ENCODE assay signal across 8 cellular contexts in the genomic region with DNA sequence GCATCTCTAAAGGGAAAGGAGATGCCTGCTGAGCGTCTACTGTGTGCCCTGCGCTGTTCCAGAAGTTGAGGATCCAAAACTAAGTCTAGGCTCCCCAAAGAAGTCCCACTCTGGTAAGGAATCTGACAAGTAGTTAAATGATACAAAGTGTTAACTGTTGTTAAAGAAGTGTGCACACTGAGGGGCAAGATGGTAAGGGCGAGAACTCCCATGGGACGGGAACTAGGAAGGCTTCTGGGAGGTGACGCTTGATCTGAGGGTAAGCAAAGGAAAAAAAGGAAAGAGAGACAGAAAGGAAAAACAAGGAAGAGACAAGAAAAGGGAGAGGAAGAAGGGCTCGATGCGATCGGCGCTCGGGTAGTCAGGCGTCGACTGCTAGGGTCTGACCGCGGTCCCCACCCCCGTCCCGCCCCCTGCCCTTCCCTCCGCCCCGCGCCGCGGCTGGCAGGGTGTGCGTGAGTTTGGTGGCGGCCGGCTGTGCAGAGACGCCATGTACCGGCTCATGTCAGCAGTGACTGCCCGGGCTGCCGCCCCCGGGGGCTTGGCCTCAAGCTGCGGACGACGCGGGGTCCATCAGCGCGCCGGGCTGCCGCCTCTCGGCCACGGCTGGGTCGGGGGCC. TPM values are rescaled to one million over a fixed set of nuclear protein-coding genes. Genes with fewer than 3 reads are reported as not detected.
DNase-seq lines count a peak whose midpoint lies in the region; ATAC-seq and TF ChIP-seq lines count a peak whose summit lies in the region.

TSS of gene LACTB (plus strand) at position 480 of the 620 bp plus-strand sequence. CDS start at position 491, 11 bp downstream.

- H3K9ac ChIP-seq in iPS-18a (ENCODE audit: low read length), result peak within 1 kb of the TSS; percentile 17
- H3K9ac ChIP-seq in skeletal muscle tissue (ENCODE audit: low read depth in 1 of 3, low read length in 3 of 3), result peak within 1 kb of the TSS; percentile 73 to 87 (median 86)

- peak within 1 kb of the TSS; percentile 61 for H3K27ac ChIP-seq in WERI-Rb-1
- no peak within 1 kb of the TSS for H3K27ac ChIP-seq in iPS-18a (ENCODE audit: low read length)
- H3K27ac ChIP-seq in skeletal muscle tissue (ENCODE audit: low read depth, low read length), result peak within 1 kb of the TSS; percentile 84

- H3K36me3 ChIP-seq in WERI-Rb-1 (peaks cover 4% of the 10 kb centered on the region), iPS-18a (ENCODE audit: control insufficient read depth, low read depth, low read length) (no peaks in the 10 kb centered on the region), skeletal muscle tissue (ENCODE audit: control insufficient read depth in 3 of 3, insufficient read depth in 3 of 3, low read length in 3 of 3) (peaks cover 0 to 6% (median 0%) of the 10 kb centered on the region in 3 donors)

- peaks cover 8% of the 10 kb centered on the region for H3K4me1 ChIP-seq in iPS-18a (ENCODE audit: control insufficient read depth, low read depth, low read length)
- peaks cover 3 to 8% (median 3%) of the 10 kb centered on the region in 3 donors for H3K4me1 ChIP-seq in skeletal muscle tissue (ENCODE audit: control insufficient read depth in 3 of 3, insufficient read depth in 3 of 3, low read length in 3 of 3)

- H3K9me3 ChIP-seq in WERI-Rb-1 (ENCODE audit: severe bottlenecking) (peaks cover 5% of the 10 kb centered on the region), iPS-18a (ENCODE audit: control insufficient read depth, low read depth, low read length) (no peaks in the 10 kb centered on the region), skeletal muscle tissue (ENCODE audit: control insufficient read depth in 3 of 3, low read length in 3 of 3) (no peaks in the 10 kb centered on the region)

- ATAC-seq in HG03025 (IDR thresholded peaks at IDR 0.05; ENCODE audit: low FRiP score, unreplicated experiment), result peak; percentile 75

- TF ChIP-seq CTCF in WERI-Rb-1 (IDR thresholded peaks at IDR 0.05; ENCODE audit: low read depth, low read length), result no peak

- DNase-seq in NK-92 treated with Interleukin-12 subunit alpha and Interleukin-12 subunit beta, amount 100 ng/mL, for 24 hours (lab: John Stamatoyannopoulos, UW), result peak; percentile 66
- DNase-seq in NK-92 (lab: John Stamatoyannopoulos, UW; ENCODE audit: unreplicated experiment), result no peak
- peak; percentile 86 for DNase-seq in NCI-H2171 (lab: John Stamatoyannopoulos, UW)
- DNase-seq in WERI-Rb-1, result peak; percentile 85
- peak; percentile 67 to 94 for DNase-seq in T47D (ENCODE audit: low read depth in 1 of 2, low spot score in 1 of 2)

- no peaks in the 10 kb centered on the region for H3K27me3 ChIP-seq in WERI-Rb-1 (ENCODE audit: insufficient read depth, low read depth, severe bottlenecking)
- H3K27me3 ChIP-seq in iPS-18a (ENCODE audit: control insufficient read depth, insufficient read depth, low read length), result no peaks in the 10 kb centered on the region
- H3K27me3 ChIP-seq in skeletal muscle tissue (ENCODE audit: control insufficient read depth in 3 of 3, insufficient read depth in 3 of 3, low read length in 3 of 3), result no peaks in the 10 kb centered on the region

- in situ Hi-C loops in T47D (cut with HindIII; ENCODE audit: low pct_unique_long_range_greater_than_20kb, low sequenced_read_pairs), result no loop called here

- peak within 1 kb of the TSS; percentile 95 for H3K4me3 ChIP-seq in WERI-Rb-1 (ENCODE audit: low read depth, low read length)
- peak within 1 kb of the TSS; percentile 84 for H3K4me3 ChIP-seq in iPS-18a (ENCODE audit: low read length)
- H3K4me3 ChIP-seq in skeletal muscle tissue (ENCODE audit: low read length in 3 of 3), result peak within 1 kb of the TSS; percentile 87 to 96 (median 91)

RNA-seq across cellular contexts. Expression of gene LACTB, which starts in this region (rescaled TPM):
- 5.2 TPM for total RNA-seq in skeletal muscle tissue
